Comparison of ENCODE assay signal across 1 cellular context in the genomic region with DNA sequence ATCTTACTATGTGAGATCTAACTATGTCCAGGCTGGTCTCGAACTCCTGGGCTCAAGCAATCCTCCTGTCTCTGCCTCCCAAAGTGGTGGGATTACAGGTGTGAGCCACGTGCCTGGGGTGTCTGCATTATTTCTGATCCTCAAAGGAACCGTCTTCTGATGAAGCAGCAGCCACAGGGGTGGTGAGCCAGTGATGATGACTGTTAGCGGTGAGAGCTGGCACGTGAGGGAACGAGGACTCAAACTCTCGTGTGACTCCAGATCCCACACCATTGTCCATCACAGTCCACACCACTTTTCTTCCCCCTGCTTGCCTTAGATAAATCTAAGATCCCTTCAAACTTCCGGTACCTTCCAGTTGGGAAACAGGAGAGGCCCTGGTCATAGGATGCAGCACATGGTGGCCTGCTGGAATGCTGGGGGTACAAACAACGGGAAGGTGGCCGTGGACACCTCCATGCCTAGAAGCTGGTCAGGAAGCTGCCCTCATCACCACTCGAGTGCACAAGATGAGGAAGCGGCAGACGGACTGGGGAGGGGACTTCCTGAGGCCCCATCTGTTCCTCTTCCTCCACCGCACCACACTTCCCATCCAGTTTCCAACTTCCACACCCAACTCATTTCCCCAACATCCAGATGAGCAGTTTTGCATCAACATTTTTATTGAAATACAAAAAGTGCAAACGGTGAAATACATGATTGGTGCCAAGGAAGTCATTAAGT.
TF ChIP-seq lines count a peak whose summit lies in the region.

No MANE protein-coding gene starts in this region.

TF ChIP-seq in H1, 55 proteins besides CTCF, POLR2A, EP300 and RAD21:
- TF ChIP-seq GABPA (IDR thresholded peaks at IDR 0.05; ENCODE audit: borderline replicate concordance, insufficient read depth, low read length) (no peak), CHD2 (IDR thresholded peaks at IDR 0.05; ENCODE audit: low read length) (no peak), EGR1 (IDR thresholded peaks at IDR 0.05; ENCODE audit: borderline replicate concordance, low read depth, low read length) (no peak), SP2 (IDR thresholded peaks at IDR 0.05; ENCODE audit: low read length) (no peak), RFX5 (IDR thresholded peaks at IDR 0.05; ENCODE audit: borderline replicate concordance, low read depth, low read length) (no peak), TAF7 (optimal IDR thresholded peaks at IDR 0.05; ENCODE audit: borderline replicate concordance, low read depth, low read length) (no peak), CBX5 (IDR thresholded peaks at IDR 0.05; ENCODE audit: low read depth, low read length) (no peak), SP4 (IDR thresholded peaks at IDR 0.05; ENCODE audit: low read length) (no peak), NANOG (IDR thresholded peaks at IDR 0.05; ENCODE audit: insufficient read depth, low read depth, low read length, poor library complexity, severe bottlenecking) (no peak), SIRT6 (IDR thresholded peaks at IDR 0.05; ENCODE audit: low read length) (no peak), BACH1 (IDR thresholded peaks at IDR 0.05; ENCODE audit: low read length) (no peak), ATF3 (IDR thresholded peaks at IDR 0.05; ENCODE audit: insufficient read depth, low read depth, low read length) (no peak), JUN (IDR thresholded peaks at IDR 0.05; ENCODE audit: low read depth, low read length) (no peak), EZH2 (IDR thresholded peaks at IDR 0.05; ENCODE audit: low read depth, low read length, severe bottlenecking) (no peak), JUND (IDR thresholded peaks at IDR 0.05; ENCODE audit: low read length) (no peak), POLR2AphosphoS5 (IDR thresholded peaks at IDR 0.05; ENCODE audit: low read depth, low read length) (no peak), MAFK (IDR thresholded peaks at IDR 0.05; ENCODE audit: low read depth, low read length) (no peak), E2F6 (IDR thresholded peaks at IDR 0.05) (no peak)
- TF ChIP-seq, protein P1, sequence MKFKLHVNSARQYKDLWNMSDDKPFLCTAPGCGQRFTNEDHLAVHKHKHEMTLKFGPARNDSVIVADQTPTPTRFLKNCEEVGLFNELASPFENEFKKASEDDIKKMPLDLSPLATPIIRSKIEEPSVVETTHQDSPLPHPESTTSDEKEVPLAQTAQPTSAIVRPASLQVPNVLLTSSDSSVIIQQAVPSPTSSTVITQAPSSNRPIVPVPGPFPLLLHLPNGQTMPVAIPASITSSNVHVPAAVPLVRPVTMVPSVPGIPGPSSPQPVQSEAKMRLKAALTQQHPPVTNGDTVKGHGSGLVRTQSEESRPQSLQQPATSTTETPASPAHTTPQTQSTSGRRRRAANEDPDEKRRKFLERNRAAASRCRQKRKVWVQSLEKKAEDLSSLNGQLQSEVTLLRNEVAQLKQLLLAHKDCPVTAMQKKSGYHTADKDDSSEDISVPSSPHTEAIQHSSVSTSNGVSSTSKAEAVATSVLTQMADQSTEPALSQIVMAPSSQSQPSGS (IDR thresholded peaks at IDR 0.05; ENCODE audit: low read length): no peak
